1 cellular context compared by ENCODE assay signal in the genomic region with DNA sequence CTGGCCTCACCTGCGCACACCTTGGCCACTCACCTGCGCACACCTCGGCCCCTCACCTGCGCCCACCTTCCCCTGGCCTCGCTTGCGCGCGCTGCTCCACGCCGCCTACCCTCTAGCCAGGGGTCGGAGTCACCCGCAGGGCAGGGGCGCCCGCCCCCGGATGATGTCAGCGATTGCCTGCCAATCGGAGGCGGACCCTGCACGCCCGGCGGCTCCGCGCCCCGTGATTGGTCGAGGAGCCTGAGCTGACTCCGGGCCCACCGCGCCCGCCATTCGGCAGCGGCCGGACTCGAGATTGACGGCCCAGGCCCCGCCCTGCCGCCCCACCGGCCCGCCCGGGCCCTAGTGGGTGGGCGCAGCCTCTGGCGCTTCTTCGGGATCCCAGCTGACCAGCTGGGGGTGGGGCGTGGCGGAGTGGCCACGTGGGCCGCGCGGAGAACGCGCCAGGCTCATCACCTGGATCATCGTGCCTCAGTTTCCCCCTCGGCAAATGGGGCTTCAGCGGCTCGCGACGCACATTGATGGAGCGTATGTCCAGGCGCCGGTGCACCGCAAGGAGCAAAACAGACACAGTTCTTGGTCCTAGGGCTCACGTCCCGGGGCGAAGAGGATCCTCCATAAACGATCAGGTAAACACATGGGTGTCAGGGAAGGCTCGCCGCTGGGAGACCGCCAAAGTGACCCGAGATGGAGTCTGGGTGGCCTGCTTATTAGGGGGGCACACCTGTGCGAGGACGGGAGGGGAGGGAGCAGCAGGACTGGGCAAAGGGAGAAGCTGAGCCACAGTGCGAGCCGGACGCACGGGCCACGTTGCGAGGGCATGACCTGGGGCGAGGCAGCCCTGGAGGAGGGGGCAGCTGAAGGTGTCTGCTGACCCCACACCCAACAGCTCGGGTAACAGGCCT.
TF ChIP-seq lines count a peak whose summit lies in the region.

A gene with protein sequence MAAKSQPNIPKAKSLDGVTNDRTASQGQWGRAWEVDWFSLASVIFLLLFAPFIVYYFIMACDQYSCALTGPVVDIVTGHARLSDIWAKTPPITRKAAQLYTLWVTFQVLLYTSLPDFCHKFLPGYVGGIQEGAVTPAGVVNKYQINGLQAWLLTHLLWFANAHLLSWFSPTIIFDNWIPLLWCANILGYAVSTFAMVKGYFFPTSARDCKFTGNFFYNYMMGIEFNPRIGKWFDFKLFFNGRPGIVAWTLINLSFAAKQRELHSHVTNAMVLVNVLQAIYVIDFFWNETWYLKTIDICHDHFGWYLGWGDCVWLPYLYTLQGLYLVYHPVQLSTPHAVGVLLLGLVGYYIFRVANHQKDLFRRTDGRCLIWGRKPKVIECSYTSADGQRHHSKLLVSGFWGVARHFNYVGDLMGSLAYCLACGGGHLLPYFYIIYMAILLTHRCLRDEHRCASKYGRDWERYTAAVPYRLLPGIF (minus strand): TSS at position 137 of the 905 bp plus-strand sequence. CDS start 3,441 bp downstream, outside the sequence.

TF ChIP-seq in HepG2, 621 proteins besides CTCF, POLR2A, EP300 and RAD21 (continued from another document and continues in another):
- TF ChIP-seq ZNF280B (CRISPR knock-in tag; IDR thresholded peaks at IDR 0.05; ENCODE audit: borderline replicate concordance): peak; percentile 66; the same call in 1 of the 2 replicates
- TF ChIP-seq SKI (IDR thresholded peaks at IDR 0.05; ENCODE audit: partially characterized antibody): no peak
- TF ChIP-seq ZNF280D (CRISPR knock-in tag; IDR thresholded peaks at IDR 0.05): 0 out of 2 replicates have a peak, but pooled peaks have one; percentile 20
- TF ChIP-seq MAX (IDR thresholded peaks at IDR 0.05): peak; percentile 97
- TF ChIP-seq MXD3 (CRISPR knock-in tag; IDR thresholded peaks at IDR 0.05): peak; percentile 96
- no peak for TF ChIP-seq RELA (CRISPR knock-in tag; IDR thresholded peaks at IDR 0.05)
- TF ChIP-seq FOXP4 (CRISPR knock-in tag; IDR thresholded peaks at IDR 0.05): no peak; the same call in 1 of the 2 replicates
- TF ChIP-seq ZBTB34 (CRISPR knock-in tag; IDR thresholded peaks at IDR 0.05): no peak
- TF ChIP-seq, protein P1, sequence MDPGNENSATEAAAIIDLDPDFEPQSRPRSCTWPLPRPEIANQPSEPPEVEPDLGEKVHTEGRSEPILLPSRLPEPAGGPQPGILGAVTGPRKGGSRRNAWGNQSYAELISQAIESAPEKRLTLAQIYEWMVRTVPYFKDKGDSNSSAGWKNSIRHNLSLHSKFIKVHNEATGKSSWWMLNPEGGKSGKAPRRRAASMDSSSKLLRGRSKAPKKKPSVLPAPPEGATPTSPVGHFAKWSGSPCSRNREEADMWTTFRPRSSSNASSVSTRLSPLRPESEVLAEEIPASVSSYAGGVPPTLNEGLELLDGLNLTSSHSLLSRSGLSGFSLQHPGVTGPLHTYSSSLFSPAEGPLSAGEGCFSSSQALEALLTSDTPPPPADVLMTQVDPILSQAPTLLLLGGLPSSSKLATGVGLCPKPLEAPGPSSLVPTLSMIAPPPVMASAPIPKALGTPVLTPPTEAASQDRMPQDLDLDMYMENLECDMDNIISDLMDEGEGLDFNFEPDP (CRISPR knock-in tag; conservative IDR thresholded peaks at IDR 0.05): no peak
- peak; percentile 22 for TF ChIP-seq SALL2 (CRISPR knock-in tag; IDR thresholded peaks at IDR 0.05)
- TF ChIP-seq ZBTB4 (CRISPR knock-in tag; IDR thresholded peaks at IDR 0.05; ENCODE audit: borderline replicate concordance): no peak; the same call in 1 of the 2 replicates
- TF ChIP-seq KLF15 (CRISPR knock-in tag; IDR thresholded peaks at IDR 0.05; ENCODE audit: borderline replicate concordance): no peak
- no peak for TF ChIP-seq TCF7 (IDR thresholded peaks at IDR 0.05; ENCODE audit: low read depth)
- TF ChIP-seq FOXA1 (IDR thresholded peaks at IDR 0.05): no peak
- no peak for TF ChIP-seq FOXA1 (CRISPR knock-in tag; IDR thresholded peaks at IDR 0.05)
- TF ChIP-seq HIC2 (CRISPR knock-in tag; IDR thresholded peaks at IDR 0.05; ENCODE audit: low read depth): peak; percentile 20; the same call in 1 of the 2 replicates
- TF ChIP-seq AGO1 (IDR thresholded peaks at IDR 0.05; ENCODE audit: low read depth, low read length, poor library complexity, severe bottlenecking): no peak
- TF ChIP-seq IRF9 (CRISPR knock-in tag; IDR thresholded peaks at IDR 0.05; ENCODE audit: borderline replicate concordance): no peak; the same call in 1 of the 2 replicates
- TF ChIP-seq FOXC1 (CRISPR knock-in tag; IDR thresholded peaks at IDR 0.05; ENCODE audit: borderline replicate concordance): peak; percentile 58; the same call in 1 of the 2 replicates
- TF ChIP-seq ZNF446 (CRISPR knock-in tag; IDR thresholded peaks at IDR 0.05): 0 out of 2 replicates have a peak, but pooled peaks have one; percentile 43
- TF ChIP-seq MTF2 (CRISPR knock-in tag; IDR thresholded peaks at IDR 0.05; ENCODE audit: borderline replicate concordance): no peak
- no peak for TF ChIP-seq ZNF30 (CRISPR knock-in tag; IDR thresholded peaks at IDR 0.05)
- TF ChIP-seq SUZ12 (IDR thresholded peaks at IDR 0.05; ENCODE audit: low read depth, low read length): no peak
- TF ChIP-seq DMAP1 (CRISPR knock-in tag; IDR thresholded peaks at IDR 0.05): peak; percentile 95
- TF ChIP-seq HOXA7 (CRISPR knock-in tag; IDR thresholded peaks at IDR 0.05): no peak
- TF ChIP-seq ZNF468 (CRISPR knock-in tag; IDR thresholded peaks at IDR 0.05): 0 out of 2 replicates have a peak, but pooled peaks have one; percentile 79
- TF ChIP-seq ZKSCAN5 (CRISPR knock-in tag; IDR thresholded peaks at IDR 0.05): no peak
- no peak for TF ChIP-seq ZNF660 (CRISPR knock-in tag; IDR thresholded peaks at IDR 0.05; ENCODE audit: borderline replicate concordance, low read depth)
